18 cellular contexts compared by ENCODE assay signal in genomic region chr5:126477681-126478117, GRCh38. TPM values are rescaled to one million over a fixed set of nuclear protein-coding genes. Genes with fewer than 3 reads are reported as not detected.
DNase-seq lines count a peak whose midpoint lies in the region; FAIRE-seq and TF ChIP-seq lines count a peak whose summit lies in the region.
"Had no signal": no experiment of that assay in that cellular context is flagged by ENCODE, and none has a peak within 500 bp of the region (broad histone marks: within the 10 kb centered on the region; RNA-seq: fewer than 3 reads in every experiment).

No MANE protein-coding gene starts in this region.

- H3K4me1 ChIP-seq in astrocyte (ENCODE audit: insufficient read depth, low read length), result peaks cover 9% of the 10 kb centered on the region
- H3K4me1 ChIP-seq in skeletal muscle tissue (ENCODE audit: control insufficient read depth in 3 of 3, insufficient read depth in 3 of 3, low read length in 3 of 3), result peaks cover 0 to 4% (median 0%) of the 10 kb centered on the region in 3 donors
- H3K4me1 ChIP-seq: upper lobe of left lung had no signal

- H3K27ac ChIP-seq in astrocyte (ENCODE audit: low read depth, low read length) (no peak overlapping the region), skeletal muscle tissue (ENCODE audit: low read depth, low read length) (peak overlapping the region; percentile 5)

- peaks cover 25% of the 10 kb centered on the region for H3K36me3 Mint-ChIP-seq in astrocyte (ENCODE audit: low read depth, unreplicated experiment)
- peaks cover 25% of the 10 kb centered on the region for H3K36me3 Mint-ChIP-seq in activated naive CD4-positive, alpha-beta T cell treated with anti-CD3 and anti-CD28 coated beads for 36 hours (ENCODE audit: low read depth)

- TF ChIP-seq CTCF in astrocyte (IDR thresholded peaks at IDR 0.05; ENCODE audit: insufficient read depth, low read depth, low read length), result no peak

- H3K27me3 ChIP-seq in astrocyte (ENCODE audit: insufficient read depth, low read length) (no peaks in the 10 kb centered on the region), skeletal muscle tissue (ENCODE audit: control insufficient read depth in 3 of 3, insufficient read depth in 3 of 3, low read length in 3 of 3) (no peaks in the 10 kb centered on the region)
- H3K27me3 ChIP-seq: heart right ventricle, upper lobe of left lung had no signal

- H2AFZ ChIP-seq in astrocyte (ENCODE audit: low read depth, low read length), result no peak overlapping the region

- H3K4me2 ChIP-seq in astrocyte (ENCODE audit: low read length), result peak overlapping the region; percentile 4

- H3K4me3 ChIP-seq in astrocyte (ENCODE audit: insufficient read depth, low read depth, low read length) (no peak overlapping the region), skeletal muscle tissue (ENCODE audit: low read length in 3 of 3) (no peak overlapping the region)
- H3K4me3 ChIP-seq: heart right ventricle, skin epidermis, upper lobe of left lung had no signal

- peaks cover under 1% of the 10 kb centered on the region for H3K4me1 Mint-ChIP-seq in astrocyte (ENCODE audit: low read depth, unreplicated experiment)
- no peaks in the 10 kb centered on the region for H3K4me1 Mint-ChIP-seq in activated naive CD4-positive, alpha-beta T cell treated with anti-CD3 and anti-CD28 coated beads for 36 hours (ENCODE audit: low read depth)

- no peaks in the 10 kb centered on the region for H3K9me3 ChIP-seq in astrocyte (ENCODE audit: insufficient read depth, low read depth, low read length)
- H3K9me3 ChIP-seq in skeletal muscle tissue (ENCODE audit: control insufficient read depth in 3 of 3, low read length in 3 of 3), result no peaks in the 10 kb centered on the region
- H3K9me3 ChIP-seq: heart right ventricle, upper lobe of left lung had no signal

- H3K36me3 ChIP-seq in astrocyte (ENCODE audit: insufficient read depth, low read length) (peaks cover 25% of the 10 kb centered on the region), skeletal muscle tissue (ENCODE audit: control insufficient read depth in 3 of 3, insufficient read depth in 3 of 3, low read length in 3 of 3) (peaks cover 4 to 18% (median 4%) of the 10 kb centered on the region in 3 donors)

- FAIRE-seq in astrocyte (lab: Jason Lieb, UNC), result no peak
- FAIRE-seq in RCC 7860 (lab: Jason Lieb, UNC), result no peak

- H3K27ac Mint-ChIP-seq in astrocyte (ENCODE audit: unreplicated experiment), result no peak overlapping the region
- no peak overlapping the region for H3K27ac Mint-ChIP-seq in activated naive CD4-positive, alpha-beta T cell treated with anti-CD3 and anti-CD28 coated beads for 36 hours

- H3K9ac ChIP-seq in astrocyte (ENCODE audit: low read length) (no peak overlapping the region), skeletal muscle tissue (ENCODE audit: low read depth in 1 of 3, low read length in 3 of 3) (no peak overlapping the region)

- H3K79me2 ChIP-seq in astrocyte (ENCODE audit: insufficient read depth, low read length), result no peaks in the 10 kb centered on the region

- H3K27me3 Mint-ChIP-seq in astrocyte (ENCODE audit: low read depth, unreplicated experiment), result no peaks in the 10 kb centered on the region
- H3K27me3 Mint-ChIP-seq in activated naive CD4-positive, alpha-beta T cell treated with anti-CD3 and anti-CD28 coated beads for 36 hours (ENCODE audit: low read depth), result no peaks in the 10 kb centered on the region
- H3K27me3 Mint-ChIP-seq: effector memory CD8-positive, alpha-beta T cell had no signal

- CTCF ChIA-PET in activated naive CD4-positive, alpha-beta T cell treated with anti-CD3 and anti-CD28 coated beads for 36 hours (lab: Charles Lee), result interaction anchor here (0.7 kb wide), 1 partner anchor 97 kb away, joined by 3 read pairs; no protein-coding TSS in a partner anchor

- H4K20me1 ChIP-seq in astrocyte (ENCODE audit: insufficient read depth, low read length), result no peaks in the 10 kb centered on the region

- peak; percentile 51 for DNase-seq in GM03348 (ENCODE audit: low spot score)
- DNase-seq in astrocyte (ENCODE audit: low read depth), result peak; percentile 12
- DNase-seq in globus pallidus (ENCODE audit: low spot score), result peak; percentile 53
- no peak for DNase-seq in stimulated activated CD8-positive, alpha-beta memory T cell treated with anti-CD3 and anti-CD28 coated beads, Interleukin-4, amount 100 ng/mL, for 48 hours
- DNase-seq in RCC 7860 (ENCODE audit: low spot score), result no peak
- DNase-seq in ACHN, result no peak
- DNase-seq in activated naive CD4-positive, alpha-beta T cell treated with anti-CD3 and anti-CD28 coated beads for 36 hours, result no peak
- DNase-seq: activated CD4-positive, alpha-beta T cell treated with anti-CD3 and anti-CD28 coated beads for 48 hours; activated T-cell treated with anti-CD3 and anti-CD28 coated beads, Interleukin-2, amount 50 U/mL, for 4 hours; amniotic stem cell; effector memory CD8-positive, alpha-beta T cell; heart right ventricle; NCI-H1105; NCI-H446 treated with DMSO at 0.1 percent for 48 hours; RPMI8226; upper lobe of left lung had no signal

- in situ Hi-C loops in ACHN (cut with HindIII; ENCODE audit: low pct_ligation_motif_present, low pct_unique_long_range_greater_than_20kb, low sequenced_read_pairs), result no loop called here

- no peak overlapping the region for H3K4me3 Mint-ChIP-seq in astrocyte (ENCODE audit: unreplicated experiment)
- H3K4me3 Mint-ChIP-seq in activated naive CD4-positive, alpha-beta T cell treated with anti-CD3 and anti-CD28 coated beads for 36 hours, result no peak overlapping the region
- H3K4me3 Mint-ChIP-seq: activated T-cell treated with anti-CD3 and anti-CD28 coated beads, Interleukin-2, amount 50 U/mL, for 4 hours; effector memory CD8-positive, alpha-beta T cell had no signal

- H3K9me3 Mint-ChIP-seq in astrocyte (ENCODE audit: unreplicated experiment), result no peaks in the 10 kb centered on the region
- no peaks in the 10 kb centered on the region for H3K9me3 Mint-ChIP-seq in activated naive CD4-positive, alpha-beta T cell treated with anti-CD3 and anti-CD28 coated beads for 36 hours
- H3K9me3 Mint-ChIP-seq: activated T-cell treated with anti-CD3 and anti-CD28 coated beads, Interleukin-2, amount 50 U/mL, for 4 hours; effector memory CD8-positive, alpha-beta T cell had no signal

- intact Hi-C loops in activated naive CD4-positive, alpha-beta T cell treated with anti-CD3 and anti-CD28 coated beads for 36 hours (cut with micrococcal nuclease), result no loop called here

RNA-seq across cellular contexts. Expression of gene GRAMD2B, which starts 54.5 kb away (rescaled TPM):
- 29.1 and 34.4 TPM in 2 replicates for total RNA-seq in astrocyte
- 8.9 TPM for total RNA-seq in skeletal muscle tissue
- 10 to 100 TPM in 1 of 2 experiments, 1 to 10 TPM in 1; 8.7 to 10.8 TPM for total RNA-seq in activated naive CD4-positive, alpha-beta T cell treated with anti-CD3 and anti-CD28 coated beads for 36 hours

Comparison
In these comparisons a context has a peak if more than half of its experiments do, and no peak if none do; other contexts are left out.
1. DNase-seq: peak in GM03348 (single experiment), astrocyte (single experiment) and globus pallidus (single experiment); none in stimulated activated CD8-positive, alpha-beta memory T cell treated with anti-CD3 and anti-CD28 coated beads, Interleukin-4, amount 100 ng/mL, for 48 hours (single experiment), RCC 7860 (single experiment), ACHN (single experiment) and activated naive CD4-positive, alpha-beta T cell treated with anti-CD3 and anti-CD28 coated beads for 36 hours (single experiment).